23 cellular contexts compared by ENCODE assay signal in the genomic region with DNA sequence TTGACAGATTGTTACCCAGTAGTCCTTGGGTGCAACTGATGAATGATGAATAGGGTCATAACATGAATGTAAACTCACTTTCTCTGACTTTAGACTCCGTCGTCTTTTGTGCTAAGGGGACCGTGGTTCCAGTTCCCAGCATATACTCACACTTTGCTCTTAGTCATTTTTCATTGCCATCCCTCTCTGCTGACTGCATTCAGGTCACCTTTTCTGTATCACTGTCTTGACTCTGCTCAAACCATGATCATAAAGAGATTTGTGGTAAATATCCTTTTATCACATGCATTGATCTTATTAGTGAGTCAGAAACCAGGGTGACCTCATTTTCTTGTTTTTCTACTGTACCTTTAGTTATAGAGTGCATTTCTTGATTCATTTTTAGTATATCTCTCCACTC.
A peak's percentile ranks its signal among the peaks of the same experiment; 100 is the strongest.
DNase-seq lines count a peak whose midpoint lies in the region; ATAC-seq and TF ChIP-seq lines count a peak whose summit lies in the region.
"Had no signal": no experiment of that assay in that cellular context is flagged by ENCODE, and none has a peak within 500 bp of the region (broad histone marks: within the 10 kb centered on the region; RNA-seq: fewer than 3 reads in every experiment).

No MANE protein-coding gene starts in this region.

- H3K4me3 Mint-ChIP-seq in HFFc6: no peak overlapping the region
- H3K4me3 Mint-ChIP-seq in activated T-helper 2 cell treated with anti-CD3 and anti-CD28 coated beads, Interferon-gamma antibody, Interleukin-2, Interleukin-4, amounts not matched to agents 10 μg/mL and 5 μg/mL and 100 μg/mL, durations not matched to agents 14 hours and 24 hours and 36 hours (ENCODE audit: low read depth): peak overlapping the region; percentile 22
- no peak overlapping the region for H3K4me3 Mint-ChIP-seq in CD8-positive, alpha-beta memory T cell
- H3K4me3 Mint-ChIP-seq: CD8-positive, alpha-beta T cell; naive thymus-derived CD8-positive, alpha-beta T cell had no signal

- no peaks in the 10 kb centered on the region for H3K4me1 ChIP-seq in CD8-positive, alpha-beta memory T cell (ENCODE audit: insufficient read depth, low read length)
- H3K4me1 ChIP-seq: HAP-1, pancreas had no signal

- H3K4me1 Mint-ChIP-seq in HFFc6 (ENCODE audit: low read depth): peaks cover 10% of the 10 kb centered on the region
- peaks cover 31% of the 10 kb centered on the region for H3K4me1 Mint-ChIP-seq in activated T-helper 2 cell treated with anti-CD3 and anti-CD28 coated beads, Interferon-gamma antibody, Interleukin-2, Interleukin-4, amounts not matched to agents 10 μg/mL and 5 μg/mL and 100 μg/mL, durations not matched to agents 14 hours and 24 hours and 36 hours (ENCODE audit: low read depth)
- peaks cover 4 to 21% (median 9%) of the 10 kb centered on the region in 3 donors for H3K4me1 Mint-ChIP-seq in CD8-positive, alpha-beta memory T cell

- H3K27ac Mint-ChIP-seq in HFFc6: no peak overlapping the region
- peak overlapping the region; percentile 20 for H3K27ac Mint-ChIP-seq in activated T-helper 2 cell treated with anti-CD3 and anti-CD28 coated beads, Interferon-gamma antibody, Interleukin-2, Interleukin-4, amounts not matched to agents 10 μg/mL and 5 μg/mL and 100 μg/mL, durations not matched to agents 14 hours and 24 hours and 36 hours
- no peak overlapping the region for H3K27ac Mint-ChIP-seq in CD8-positive, alpha-beta memory T cell
- H3K27ac Mint-ChIP-seq: CD8-positive, alpha-beta T cell; naive thymus-derived CD8-positive, alpha-beta T cell had no signal

- no peak for TF ChIP-seq CTCF in HFFc6 (IDR thresholded peaks at IDR 0.05)

- no peaks in the 10 kb centered on the region for H3K36me3 ChIP-seq in CD8-positive, alpha-beta memory T cell (ENCODE audit: insufficient read depth, low read length)
- H3K36me3 ChIP-seq: brain microvascular endothelial cell, HAP-1, pancreas, right lobe of liver, stomach, transverse colon had no signal

- H3K27me3 Mint-ChIP-seq in HFFc6 (ENCODE audit: insufficient read depth): no peaks in the 10 kb centered on the region
- peaks cover 5% of the 10 kb centered on the region for H3K27me3 Mint-ChIP-seq in activated T-helper 2 cell treated with anti-CD3 and anti-CD28 coated beads, Interferon-gamma antibody, Interleukin-2, Interleukin-4, amounts not matched to agents 10 μg/mL and 5 μg/mL and 100 μg/mL, durations not matched to agents 14 hours and 24 hours and 36 hours (ENCODE audit: low read depth)
- no peaks in the 10 kb centered on the region for H3K27me3 Mint-ChIP-seq in CD8-positive, alpha-beta memory T cell

- H3K4me3 ChIP-seq in CD8-positive, alpha-beta memory T cell (ENCODE audit: low read length): no peak overlapping the region
- H3K4me3 ChIP-seq: HAP-1, pancreas, right lobe of liver, stomach, transverse colon had no signal

- H3K36me3 Mint-ChIP-seq in HFFc6 (ENCODE audit: low read depth): no peaks in the 10 kb centered on the region
- H3K36me3 Mint-ChIP-seq in activated T-helper 2 cell treated with anti-CD3 and anti-CD28 coated beads, Interferon-gamma antibody, Interleukin-2, Interleukin-4, amounts not matched to agents 10 μg/mL and 5 μg/mL and 100 μg/mL, durations not matched to agents 14 hours and 24 hours and 36 hours (ENCODE audit: low read depth): peaks cover 5% of the 10 kb centered on the region
- peaks cover 0 to 1% (median 0%) of the 10 kb centered on the region in 3 donors for H3K36me3 Mint-ChIP-seq in CD8-positive, alpha-beta memory T cell
- H3K36me3 Mint-ChIP-seq: CD8-positive, alpha-beta T cell; naive thymus-derived CD8-positive, alpha-beta T cell had no signal

- CTCF ChIA-PET in CD8-positive, alpha-beta memory T cell (lab: Charles Lee): no interaction called here

- H3K9me3 Mint-ChIP-seq in HFFc6: no peaks in the 10 kb centered on the region
- no peaks in the 10 kb centered on the region for H3K9me3 Mint-ChIP-seq in activated T-helper 2 cell treated with anti-CD3 and anti-CD28 coated beads, Interferon-gamma antibody, Interleukin-2, Interleukin-4, amounts not matched to agents 10 μg/mL and 5 μg/mL and 100 μg/mL, durations not matched to agents 14 hours and 24 hours and 36 hours
- no peaks in the 10 kb centered on the region for H3K9me3 Mint-ChIP-seq in CD8-positive, alpha-beta memory T cell
- H3K9me3 Mint-ChIP-seq: CD8-positive, alpha-beta T cell; naive thymus-derived CD8-positive, alpha-beta T cell had no signal

- peak; percentile 35 for DNase-seq in activated naive CD4-positive, alpha-beta T cell treated with Interleukin-2 at 50 U/mL for 16 hours
- no peak for DNase-seq in activated naive CD4-positive, alpha-beta T cell (lab: John Stamatoyannopoulos, UW)
- DNase-seq in HFFc6 (peak; percentile 8), cerebellar cortex (ENCODE audit: low spot score) (no peak)
- DNase-seq in activated T-helper 2 cell treated with anti-CD3 and anti-CD28 coated beads, Interferon-gamma antibody, Interleukin-2, Interleukin-4, amounts not matched to agents 10 μg/mL and 5 μg/mL and 100 μg/mL, durations not matched to agents 14 hours and 24 hours and 36 hours (ENCODE audit: low spot score): no peak
- peak; percentile 9 to 24 for DNase-seq in stimulated activated CD4-positive, alpha-beta T cell treated with anti-CD3 and anti-CD28 coated beads, Interleukin-2, amount 100 ng/mL, for 24 hours
- DNase-seq in CD8-positive, alpha-beta memory T cell: no peak
- DNase-seq: brain microvascular endothelial cell; CD8-positive, alpha-beta T cell; cortex of kidney; glutamatergic neuron; left colon; naive thymus-derived CD8-positive, alpha-beta T cell; NCI-H1092; NCI-H2029 treated with DMSO at 0.1 percent for 48 hours; NCI-H446; pancreas; right lobe of liver; SHP77; stomach; transverse colon had no signal

- no peak for ATAC-seq in GM19463 (IDR thresholded peaks at IDR 0.05; ENCODE audit: unreplicated experiment)
- ATAC-seq: CD8-positive, alpha-beta T cell; left colon; naive thymus-derived CD8-positive, alpha-beta T cell; pancreas; right lobe of liver had no signal

- no peak overlapping the region for H3K27ac ChIP-seq in CD8-positive, alpha-beta memory T cell (ENCODE audit: low read depth, low read length)
- H3K27ac ChIP-seq: brain microvascular endothelial cell, pancreas, right lobe of liver, stomach, transverse colon had no signal

- no peaks in the 10 kb centered on the region for H3K27me3 ChIP-seq in CD8-positive, alpha-beta memory T cell (ENCODE audit: insufficient read depth, low read length, poor library complexity, severe bottlenecking)
- H3K27me3 ChIP-seq: brain microvascular endothelial cell, pancreas, right lobe of liver, stomach, transverse colon had no signal

- POLR2A ChIA-PET in CD8-positive, alpha-beta memory T cell (lab: Charles Lee): no interaction called here

- intact Hi-C loops in activated T-helper 2 cell treated with anti-CD3 and anti-CD28 coated beads, Interferon-gamma antibody, Interleukin-2, Interleukin-4, amounts not matched to agents 10 μg/mL and 5 μg/mL and 100 μg/mL, durations not matched to agents 14 hours and 24 hours and 36 hours (cut with micrococcal nuclease): loop anchor here (1.0 to 5.0 kb wide), 9 partner anchors 18 to 276 kb away; a partner anchor contains a TSS

- H3K9me3 ChIP-seq in CD8-positive, alpha-beta memory T cell (ENCODE audit: low read length): no peaks in the 10 kb centered on the region
- H3K9me3 ChIP-seq: HAP-1, pancreas, right lobe of liver, stomach, transverse colon had no signal

Comparison
In these comparisons a context has a peak if more than half of its experiments do, and no peak if none do; other contexts are left out.
1. DNase-seq: peak in activated naive CD4-positive, alpha-beta T cell treated with Interleukin-2 at 50 U/mL for 16 hours (single experiment), HFFc6 (single experiment) and stimulated activated CD4-positive, alpha-beta T cell treated with anti-CD3 and anti-CD28 coated beads, Interleukin-2, amount 100 ng/mL, for 24 hours (2 of 2); none in activated naive CD4-positive, alpha-beta T cell (0 of 4), activated T-helper 2 cell treated with anti-CD3 and anti-CD28 coated beads, Interferon-gamma antibody, Interleukin-2, Interleukin-4, amounts not matched to agents 10 μg/mL and 5 μg/mL and 100 μg/mL, durations not matched to agents 14 hours and 24 hours and 36 hours (single experiment), CD8-positive, alpha-beta memory T cell (0 of 5) and cerebellar cortex (single experiment).